ENCODE assay signal across 25 cellular contexts in genomic region chr13:104086759-104087158, GRCh38.
A peak's percentile ranks its signal among the peaks of the same experiment; 100 is the strongest.
DNase-seq lines count a peak whose midpoint lies in the region; FAIRE-seq and TF ChIP-seq lines count a peak whose summit lies in the region.
"Had no signal": no experiment of that assay in that cellular context is flagged by ENCODE, and none has a peak within 500 bp of the region (broad histone marks: within the 10 kb centered on the region; RNA-seq: fewer than 3 reads in every experiment).

No MANE protein-coding gene starts in this region.

- H3K9ac ChIP-seq in astrocyte (ENCODE audit: low read length): no peak overlapping the region
- H3K9ac ChIP-seq in trophoblast cell (ENCODE audit: low read length): no peak overlapping the region
- H3K9ac ChIP-seq: SK-N-SH had no signal

- H2BK5ac ChIP-seq in trophoblast cell (ENCODE audit: low read depth, low read length, poor library complexity): no peak overlapping the region

- H3K27ac ChIP-seq in astrocyte (ENCODE audit: low read depth, low read length) (no peak overlapping the region), trophoblast cell (ENCODE audit: low read depth, low read length) (no peak overlapping the region)
- H3K27ac ChIP-seq: A549, Peyer's patch had no signal

- H3K4me1 ChIP-seq in astrocyte (ENCODE audit: insufficient read depth, low read length) (no peaks in the 10 kb centered on the region), trophoblast cell (ENCODE audit: control insufficient read depth in 1 of 2, insufficient read depth in 2 of 2, low read length in 2 of 2) (no peaks in the 10 kb centered on the region)
- H3K4me1 ChIP-seq: A549, Caco-2, Peyer's patch had no signal

- in situ Hi-C loops in G401 (cut with HindIII; ENCODE audit: low sequenced_read_pairs): no loop called here

- H3K4me3 ChIP-seq in astrocyte (ENCODE audit: insufficient read depth, low read depth, low read length) (no peak overlapping the region), trophoblast cell (ENCODE audit: low read depth, low read length) (no peak overlapping the region)
- H3K4me3 ChIP-seq: A549, Peyer's patch had no signal

- H3K79me1 ChIP-seq in trophoblast cell (ENCODE audit: low read length): no peaks in the 10 kb centered on the region

- H3K36me3 ChIP-seq in astrocyte (ENCODE audit: insufficient read depth, low read length) (no peaks in the 10 kb centered on the region), trophoblast cell (ENCODE audit: control insufficient read depth in 1 of 2, insufficient read depth in 2 of 2, low read length in 2 of 2) (no peaks in the 10 kb centered on the region)
- H3K36me3 ChIP-seq: Peyer's patch had no signal

- no peaks in the 10 kb centered on the region for H3K9me3 ChIP-seq in astrocyte (ENCODE audit: insufficient read depth, low read depth, low read length)
- no peaks in the 10 kb centered on the region for H3K9me3 ChIP-seq in trophoblast cell (ENCODE audit: insufficient read depth, low read depth, low read length)
- H3K9me3 ChIP-seq: A549, Caco-2, Peyer's patch, SK-N-SH had no signal

- H3K79me2 ChIP-seq in astrocyte (ENCODE audit: insufficient read depth, low read length) (no peaks in the 10 kb centered on the region), trophoblast cell (ENCODE audit: control insufficient read depth, insufficient read depth, low read length, poor library complexity) (no peaks in the 10 kb centered on the region)

- no peak overlapping the region for H4K12ac ChIP-seq in trophoblast cell (ENCODE audit: low read depth, low read length)

- no peaks in the 10 kb centered on the region for H3K4me1 Mint-ChIP-seq in astrocyte (ENCODE audit: low read depth, unreplicated experiment)

- no peak overlapping the region for H3K4ac ChIP-seq in trophoblast cell (ENCODE audit: low read depth, low read length)

- H2BK120ac ChIP-seq in trophoblast cell (ENCODE audit: insufficient read depth, low read length, poor library complexity): no peak overlapping the region

- H3K4me2 ChIP-seq in astrocyte (ENCODE audit: low read length) (no peak overlapping the region), trophoblast cell (ENCODE audit: low read length) (no peak overlapping the region)
- H3K4me2 ChIP-seq: A549, SK-N-SH had no signal

- TF ChIP-seq CTCF in astrocyte (IDR thresholded peaks at IDR 0.05; ENCODE audit: insufficient read depth, low read depth, low read length): no peak

- no peaks in the 10 kb centered on the region for H3K36me3 Mint-ChIP-seq in astrocyte (ENCODE audit: low read depth, unreplicated experiment)
- H3K36me3 Mint-ChIP-seq: CD4-positive, alpha-beta memory T cell had no signal

- WGBS in trophoblast cell (ENCODE audit: extremely low coverage, insufficient coverage, insufficient read length): no CpG with 5 or more reads among the region's 5 CpGs

- H2BK12ac ChIP-seq in trophoblast cell (ENCODE audit: low read length): no peak overlapping the region

- H3K14ac ChIP-seq in trophoblast cell (ENCODE audit: low read length): no peak overlapping the region

- no peak overlapping the region for H4K8ac ChIP-seq in trophoblast cell (ENCODE audit: low read depth, low read length)

- no peaks in the 10 kb centered on the region for H4K20me1 ChIP-seq in astrocyte (ENCODE audit: insufficient read depth, low read length)

- no peak for FAIRE-seq in astrocyte (lab: Jason Lieb, UNC)
- FAIRE-seq: A549 had no signal

- H3K27ac Mint-ChIP-seq in astrocyte (ENCODE audit: unreplicated experiment): no peak overlapping the region
- H3K27ac Mint-ChIP-seq: CD4-positive, alpha-beta memory T cell had no signal

- H2AK5ac ChIP-seq in trophoblast cell (ENCODE audit: low read length): no peak overlapping the region

- no peak overlapping the region for H3K4me3 Mint-ChIP-seq in astrocyte (ENCODE audit: unreplicated experiment)

- H2AFZ ChIP-seq in astrocyte (ENCODE audit: low read depth, low read length) (no peak overlapping the region), trophoblast cell (ENCODE audit: insufficient read depth, low read length, poor library complexity) (no peak overlapping the region)

- no peak overlapping the region for H3K18ac ChIP-seq in trophoblast cell (ENCODE audit: low read length)

- no peak overlapping the region for H4K91ac ChIP-seq in trophoblast cell (ENCODE audit: low read depth, low read length)

- no peaks in the 10 kb centered on the region for H3K27me3 Mint-ChIP-seq in astrocyte (ENCODE audit: low read depth, unreplicated experiment)
- H3K27me3 Mint-ChIP-seq: CD4-positive, alpha-beta memory T cell had no signal

- peaks cover 2% of the 10 kb centered on the region for H3K9me3 Mint-ChIP-seq in astrocyte (ENCODE audit: unreplicated experiment)

- H3K23ac ChIP-seq in trophoblast cell (ENCODE audit: low read length): no peak overlapping the region

- DNase-seq in M059J (ENCODE audit: low read depth) (peak; percentile 50), astrocyte (ENCODE audit: low read depth) (peak; percentile 27), fibroblast of peridontal ligament (ENCODE audit: extremely low read depth) (peak; percentile 39), trophoblast cell (peak; percentile 47 to 84), HCEC 1CT (no peak), G401 (ENCODE audit: low spot score) (no peak)
- DNase-seq in activated CD4-positive, alpha-beta T cell treated with anti-CD3 and anti-CD28 coated beads for 4 hours: no peak
- DNase-seq: AML-193; C1 segment of cervical spinal cord; Caco-2; CD4-positive, alpha-beta memory T cell; DMS 273 treated with DMSO at 0.1 percent for 48 hours; DMS79; GOT3; KG1; MM.1S; NCI-H2029; NCI-H446 treated with DMSO at 0.1 percent for 48 hours; NCI-H526; NCI-H82; NK-92 treated with Interleukin-12 subunit alpha and Interleukin-12 subunit beta, amount 100 ng/mL, for 24 hours; Peyer's patch; SW 1271 had no signal

- H3K27me3 ChIP-seq in astrocyte (ENCODE audit: insufficient read depth, low read length): no peaks in the 10 kb centered on the region
- H3K27me3 ChIP-seq in trophoblast cell (ENCODE audit: insufficient read depth, low read length): no peaks in the 10 kb centered on the region
- H3K27me3 ChIP-seq: Peyer's patch had no signal

Comparison
In these comparisons a context has a peak if more than half of its experiments do, and no peak if none do; other contexts are left out.
1. DNase-seq: peak in M059J (single experiment), astrocyte (single experiment), fibroblast of peridontal ligament (single experiment) and trophoblast cell (2 of 2); none in activated CD4-positive, alpha-beta T cell treated with anti-CD3 and anti-CD28 coated beads for 4 hours (0 of 2), HCEC 1CT (single experiment) and G401 (single experiment).